Comparison of ENCODE assay signal across 1 cellular context in genomic region chr20:21656299-21657067, GRCh38.
A peak's percentile ranks its signal among the peaks of the same experiment; 100 is the strongest.
TF ChIP-seq lines count a peak whose summit lies in the region.

No MANE protein-coding gene starts in this region.

TF ChIP-seq in K562, 482 proteins besides CTCF, POLR2A, EP300 and RAD21 (continued from another document and continues in another):
- TF ChIP-seq ZNF318 (IDR thresholded peaks at IDR 0.05; ENCODE audit: borderline replicate concordance in 1 of 2, low read depth in 1 of 2) (no peak), HIVEP1 (CRISPR knock-in tag; IDR thresholded peaks at IDR 0.05) (peak; percentile 88), CBFA2T2 (conservative IDR thresholded peaks at IDR 0.05) (no peak), C11orf30 (IDR thresholded peaks at IDR 0.05; ENCODE audit: low read depth) (no peak), HDAC6 (IDR thresholded peaks at IDR 0.05; ENCODE audit: low read depth, low read length) (no peak), HMG20A (CRISPR knock-in tag; conservative IDR thresholded peaks at IDR 0.05) (no peak), ZNF253 (CRISPR knock-in tag; conservative IDR thresholded peaks at IDR 0.05) (no peak), ZSCAN32 (CRISPR knock-in tag; IDR thresholded peaks at IDR 0.05) (no peak), ZNF134 (CRISPR knock-in tag; conservative IDR thresholded peaks at IDR 0.05) (0 out of 2 replicates have a peak, but pooled peaks have one; percentile 46), RBM25 (IDR thresholded peaks at IDR 0.05; ENCODE audit: low read depth, low read length, severe bottlenecking) (no peak), DACH1 (IDR thresholded peaks at IDR 0.05; ENCODE audit: partially characterized antibody) (no peak), RFX5 (IDR thresholded peaks at IDR 0.05; ENCODE audit: low read depth, low read length) (no peak), SFPQ (IDR thresholded peaks at IDR 0.05; ENCODE audit: low read depth, low read length) (no peak), ETV1 (tag; conservative IDR thresholded peaks at IDR 0.05; ENCODE audit: low read depth) (no peak), ZNF407 (IDR thresholded peaks at IDR 0.05; ENCODE audit: low read depth) (no peak), MLLT1 (IDR thresholded peaks at IDR 0.05) (no peak), ZNF174 (CRISPR knock-in tag; IDR thresholded peaks at IDR 0.05) (no peak), ASH1L (IDR thresholded peaks at IDR 0.05; ENCODE audit: borderline replicate concordance, low read depth, partially characterized antibody) (no peak), CCNT2 (IDR thresholded peaks at IDR 0.05; ENCODE audit: borderline replicate concordance, extremely low read depth, insufficient read length, low read depth, low read length) (no peak), ID3 (CRISPR knock-in tag; IDR thresholded peaks at IDR 0.05) (no peak; the same call in 1 of the 2 replicates), ID3 (tag; IDR thresholded peaks at IDR 0.05) (no peak), POLR2AphosphoS2 (IDR thresholded peaks at IDR 0.05; ENCODE audit: low read length) (no peak), ZNF444 (CRISPR knock-in tag; IDR thresholded peaks at IDR 0.05) (peak; percentile 78), SMAD1 (IDR thresholded peaks at IDR 0.05; ENCODE audit: low read depth, low read length, partially characterized antibody) (no peak), ETV5 (CRISPR knock-in tag; IDR thresholded peaks at IDR 0.05; ENCODE audit: low read depth) (no peak), ZNF274 (IDR thresholded peaks at IDR 0.05; ENCODE audit: borderline replicate concordance, low read depth, low read length) (no peak), PRDM10 (IDR thresholded peaks at IDR 0.05; ENCODE audit: partially characterized antibody) (no peak), ZNF764 (CRISPR knock-in tag; IDR thresholded peaks at IDR 0.05; ENCODE audit: low read depth) (no peak), ZNF436 (CRISPR knock-in tag; IDR thresholded peaks at IDR 0.05) (no peak), ZNF766 (CRISPR knock-in tag; conservative IDR thresholded peaks at IDR 0.05) (peak; percentile 68), CHD1 (IDR thresholded peaks at IDR 0.05; ENCODE audit: low read length) (no peak), PTTG1 (tag; IDR thresholded peaks at IDR 0.05; ENCODE audit: low read depth) (peak; percentile 83)
